ENCODE assay signal across 5 cellular contexts in genomic region chr9:135988493-135988892, GRCh38.
"Had no signal": no experiment of that assay in that cellular context is flagged by ENCODE, and none has a peak within 500 bp of the region (broad histone marks: within the 10 kb centered on the region; RNA-seq: fewer than 3 reads in every experiment).

No MANE protein-coding gene starts in this region.

- H2AFZ ChIP-seq: GM23338 had no signal

- H3K9ac ChIP-seq: KMS-11 had no signal

- H3K27ac ChIP-seq: KMS-11 had no signal

- ATAC-seq: GM23338 had no signal

- H3K4me3 ChIP-seq: GM23338 had no signal

- H3K4me2 ChIP-seq: GM23338, KMS-11 had no signal

- DNase-seq: H9, HCEC 1CT, KBM-7 had no signal
